Comparison of ENCODE assay signal across 27 cellular contexts in genomic region chr4:141144207-141144606, GRCh38.
"Had no signal": no experiment of that assay in that cellular context is flagged by ENCODE, and none has a peak within 500 bp of the region (broad histone marks: within the 10 kb centered on the region; RNA-seq: fewer than 3 reads in every experiment).

No MANE protein-coding gene starts in this region.

- H3K27ac Mint-ChIP-seq: stimulated activated effector memory CD8-positive, alpha-beta T cell treated with anti-CD3 and anti-CD28 coated beads, Interleukin-12 subunit alpha, Interleukin-12 subunit beta, amount 100 ng/mL, for 72 hours; stimulated activated memory B cell treated with anti-CD40 and anti-IgM and Interleukin-4, amounts not matched to agents 10 μg/mL and 1 μg/mL and 100 μg/mL, for 72 hours; stimulated activated naive B cell treated with anti-CD40 and anti-IgM and Interleukin-4, amounts not matched to agents 10 μg/mL and 1 μg/mL and 100 μg/mL, for 72 hours; stimulated activated naive CD8-positive, alpha-beta T cell treated with anti-CD3 and anti-CD28 coated beads, Interleukin-15, amount 100 ng/mL, for 72 hours; stimulated activated naive CD8-positive, alpha-beta T cell treated with anti-CD3 and anti-CD28 coated beads, Interleukin-15, Interleukin-2, amounts not matched to agents 100 ng/mL and 50 ng/mL, for 24 hours; type B pancreatic cell had no signal

- H3K4me1 Mint-ChIP-seq: stimulated activated effector memory CD8-positive, alpha-beta T cell treated with anti-CD3 and anti-CD28 coated beads, Interleukin-12 subunit alpha, Interleukin-12 subunit beta, amount 100 ng/mL, for 72 hours; stimulated activated memory B cell treated with anti-CD40 and anti-IgM and Interleukin-4, amounts not matched to agents 10 μg/mL and 1 μg/mL and 100 μg/mL, for 72 hours; stimulated activated naive B cell treated with anti-CD40 and anti-IgM and Interleukin-4, amounts not matched to agents 10 μg/mL and 1 μg/mL and 100 μg/mL, for 72 hours; stimulated activated naive CD8-positive, alpha-beta T cell treated with anti-CD3 and anti-CD28 coated beads, Interleukin-15, amount 100 ng/mL, for 72 hours had no signal

- ATAC-seq: stimulated activated effector memory CD8-positive, alpha-beta T cell treated with anti-CD3 and anti-CD28 coated beads, Interleukin-12 subunit alpha, Interleukin-12 subunit beta, amount 100 ng/mL, for 72 hours; stimulated activated memory B cell treated with anti-CD40 and anti-IgM and Interleukin-4, amounts not matched to agents 10 μg/mL and 1 μg/mL and 100 μg/mL, for 72 hours; stimulated activated naive B cell treated with anti-CD40 and anti-IgM and Interleukin-4, amounts not matched to agents 10 μg/mL and 1 μg/mL and 100 μg/mL, for 72 hours; stimulated activated naive CD8-positive, alpha-beta T cell treated with anti-CD3 and anti-CD28 coated beads, Interleukin-15, amount 100 ng/mL, for 72 hours; stimulated activated naive CD8-positive, alpha-beta T cell treated with anti-CD3 and anti-CD28 coated beads, Interleukin-15, Interleukin-2, amounts not matched to agents 100 U/mL and 50 U/mL, for 24 hours; upper lobe of right lung had no signal

- H3K9me3 Mint-ChIP-seq: stimulated activated effector memory CD8-positive, alpha-beta T cell treated with anti-CD3 and anti-CD28 coated beads, Interleukin-12 subunit alpha, Interleukin-12 subunit beta, amount 100 ng/mL, for 72 hours; stimulated activated memory B cell treated with anti-CD40 and anti-IgM and Interleukin-4, amounts not matched to agents 10 μg/mL and 1 μg/mL and 100 μg/mL, for 72 hours; stimulated activated naive B cell treated with anti-CD40 and anti-IgM and Interleukin-4, amounts not matched to agents 10 μg/mL and 1 μg/mL and 100 μg/mL, for 72 hours; stimulated activated naive CD8-positive, alpha-beta T cell treated with anti-CD3 and anti-CD28 coated beads, Interleukin-15, amount 100 ng/mL, for 72 hours; type B pancreatic cell had no signal

- H3K36me3 ChIP-seq: stomach, suprapubic skin, thoracic aorta, tibial artery, tibial nerve, transverse colon, upper lobe of left lung, upper lobe of right lung, uterus, vagina had no signal

- H3K27me3 Mint-ChIP-seq: stimulated activated memory B cell treated with anti-CD40 and anti-IgM and Interleukin-4, amounts not matched to agents 10 μg/mL and 1 μg/mL and 100 μg/mL, for 72 hours; stimulated activated naive B cell treated with anti-CD40 and anti-IgM and Interleukin-4, amounts not matched to agents 10 μg/mL and 1 μg/mL and 100 μg/mL, for 72 hours; stimulated activated naive CD8-positive, alpha-beta T cell treated with anti-CD3 and anti-CD28 coated beads, Interleukin-15, amount 100 ng/mL, for 72 hours; type B pancreatic cell had no signal

- H3K4me3 Mint-ChIP-seq: stimulated activated effector memory CD8-positive, alpha-beta T cell treated with anti-CD3 and anti-CD28 coated beads, Interleukin-12 subunit alpha, Interleukin-12 subunit beta, amount 100 ng/mL, for 72 hours; stimulated activated memory B cell treated with anti-CD40 and anti-IgM and Interleukin-4, amounts not matched to agents 10 μg/mL and 1 μg/mL and 100 μg/mL, for 72 hours; stimulated activated naive B cell treated with anti-CD40 and anti-IgM and Interleukin-4, amounts not matched to agents 10 μg/mL and 1 μg/mL and 100 μg/mL, for 72 hours; stimulated activated naive CD8-positive, alpha-beta T cell treated with anti-CD3 and anti-CD28 coated beads, Interleukin-15, amount 100 ng/mL, for 72 hours; stimulated activated naive CD8-positive, alpha-beta T cell treated with anti-CD3 and anti-CD28 coated beads, Interleukin-15, Interleukin-2, amounts not matched to agents 100 ng/mL and 50 ng/mL, for 24 hours; type B pancreatic cell had no signal

- H3K4me1 ChIP-seq: stomach, suprapubic skin, testis, tibial artery, transverse colon, upper lobe of left lung, upper lobe of right lung, uterus had no signal

- DNase-seq: stimulated activated CD4-positive, alpha-beta T cell treated with anti-CD3 and anti-CD28 coated beads, Interleukin-2, amount 100 ng/mL, for 48 hours; stimulated activated CD4-positive, alpha-beta T cell treated with anti-CD3 and anti-CD28 coated beads, Interleukin-4, amount 100 ng/mL, for 1 hour; stimulated activated CD4-positive, alpha-beta T cell treated with anti-CD3 and anti-CD28 coated beads, Interleukin-4, amount 100 ng/mL, for 24 hours; stimulated activated CD4-positive, alpha-beta T cell treated with anti-CD3 and anti-CD28 coated beads, Interleukin-4, amount 100 ng/mL, for 4 hours; stimulated activated CD8-positive, alpha-beta memory T cell treated with anti-CD3 and anti-CD28 coated beads, Interleukin-4, amount 100 ng/mL, for 48 hours; stimulated activated naive B cell treated with anti-CD40 and anti-IgM and Interleukin-4, amounts not matched to agents 10 μg/mL and 1 μg/mL and 100 μg/mL, for 72 hours; stimulated activated naive CD4-positive, alpha-beta T cell; stimulated activated naive CD4-positive, alpha-beta T cell treated with Interleukin-2 at 50 U/mL for 16 hours; stimulated activated naive CD8-positive, alpha-beta T cell treated with anti-CD3 and anti-CD28 coated beads, Interleukin-15, amount 100 ng/mL, for 72 hours; stimulated activated naive CD8-positive, alpha-beta T cell treated with anti-CD3 and anti-CD28 coated beads, Interleukin-15, Interleukin-2, amounts not matched to agents 100 U/mL and 50 U/mL, for 24 hours; stomach; substantia nigra; testis; tibial artery; transverse colon; trophoblast cell; upper lobe of left lung; upper lobe of right lung; uterus had no signal

- H3K27me3 ChIP-seq: stomach, suprapubic skin, testis, tibial artery, tibial nerve, transverse colon, upper lobe of left lung, upper lobe of right lung, uterus, vagina had no signal

- H3K36me3 Mint-ChIP-seq: stimulated activated effector memory CD8-positive, alpha-beta T cell treated with anti-CD3 and anti-CD28 coated beads, Interleukin-12 subunit alpha, Interleukin-12 subunit beta, amount 100 ng/mL, for 72 hours; stimulated activated memory B cell treated with anti-CD40 and anti-IgM and Interleukin-4, amounts not matched to agents 10 μg/mL and 1 μg/mL and 100 μg/mL, for 72 hours; stimulated activated naive B cell treated with anti-CD40 and anti-IgM and Interleukin-4, amounts not matched to agents 10 μg/mL and 1 μg/mL and 100 μg/mL, for 72 hours; type B pancreatic cell had no signal

- H3K27ac ChIP-seq: stomach, suprapubic skin, testis, thoracic aorta, tibial artery, tibial nerve, transverse colon, upper lobe of left lung, upper lobe of right lung, uterus, vagina had no signal

- H3K4me3 ChIP-seq: stomach, suprapubic skin, testis, thoracic aorta, tibial artery, tibial nerve, transverse colon, upper lobe of left lung, upper lobe of right lung, uterus, vagina had no signal

- H3K9me3 ChIP-seq: stomach, suprapubic skin, testis, thoracic aorta, tibial artery, tibial nerve, transverse colon, upper lobe of left lung, upper lobe of right lung, uterus, vagina had no signal
